19 cellular contexts compared by ENCODE assay signal in the genomic region with DNA sequence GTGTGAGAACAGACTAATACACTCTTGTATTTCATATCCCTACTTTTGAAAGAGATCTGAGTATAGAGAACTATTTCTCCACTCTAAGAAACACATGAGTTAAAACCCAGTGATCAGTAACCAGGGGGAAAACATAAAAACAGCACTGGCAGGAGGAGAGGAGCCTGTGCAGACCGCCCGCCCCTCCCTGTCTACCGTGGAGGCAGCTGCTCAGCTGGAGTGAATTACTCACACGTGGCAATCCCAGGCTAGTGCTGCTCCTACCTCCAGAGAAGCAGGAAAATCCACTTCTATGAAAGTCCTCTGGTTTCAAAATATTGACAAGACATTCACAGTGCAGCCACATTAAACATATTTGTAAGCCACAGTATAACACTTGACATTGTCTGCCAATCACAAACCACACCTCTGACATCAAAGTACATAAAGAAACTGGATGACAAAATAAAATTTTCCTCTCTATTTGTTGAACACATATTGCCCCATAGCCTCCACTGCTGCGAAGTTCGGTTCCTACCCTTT. TPM values are rescaled to one million over a fixed set of nuclear protein-coding genes. Genes with fewer than 3 reads are reported as not detected.
A peak's percentile ranks its signal among the peaks of the same experiment; 100 is the strongest.
DNase-seq lines count a peak whose midpoint lies in the region; ATAC-seq lines count a peak whose summit lies in the region.
"Had no signal": no experiment of that assay in that cellular context is flagged by ENCODE, and none has a peak within 500 bp of the region (broad histone marks: within the 10 kb centered on the region; RNA-seq: fewer than 3 reads in every experiment).

No MANE protein-coding gene starts in this region.

- H3K27me3 ChIP-seq in SJCRH30 = no peaks in the 10 kb centered on the region
- H3K27me3 ChIP-seq: gastrocnemius medialis, suprapubic skin had no signal

- H3K4me1 ChIP-seq in SJCRH30 = no peaks in the 10 kb centered on the region
- H3K4me1 ChIP-seq: gastrocnemius medialis, suprapubic skin had no signal

- H3K36me3 ChIP-seq in SJCRH30 = no peaks in the 10 kb centered on the region
- H3K36me3 ChIP-seq: gastrocnemius medialis, suprapubic skin had no signal

- peak; percentile 20 for ATAC-seq in esophagus mucosa
- no peak for ATAC-seq in GM21619 (IDR thresholded peaks at IDR 0.05; ENCODE audit: unreplicated experiment)
- no peak for ATAC-seq in HG02840 (IDR thresholded peaks at IDR 0.05; ENCODE audit: low FRiP score, unreplicated experiment)
- ATAC-seq: effector memory CD8-positive, alpha-beta T cell; gastrocnemius medialis; Panc1; right cardiac atrium had no signal

- no peak overlapping the region for H3K27ac ChIP-seq in SJCRH30
- H3K27ac ChIP-seq: gastrocnemius medialis, suprapubic skin had no signal

- DNase-seq in SIG-M5 treated with dmso at 0.1 percent for 504 hours (lab: John Stamatoyannopoulos, UW; ENCODE audit: unreplicated experiment) (peak; percentile 17), SIG-M5 (lab: John Stamatoyannopoulos, UW) (no peak), NCI-H748 treated with DMSO at 0.1 percent for 48 hours (lab: John Stamatoyannopoulos, UW) (peak; percentile 98), SJCRH30 (no peak)
- DNase-seq in activated effector memory CD4-positive, alpha-beta T cell treated with Interleukin-2 at 50 U/mL for 16 hours = no peak
- DNase-seq: activated CD4-positive, CD25-positive, alpha-beta regulatory T cell; activated naive CD4-positive, alpha-beta T cell treated with Interleukin-2 at 50 U/mL for 16 hours; CD4-positive, alpha-beta T cell; effector memory CD8-positive, alpha-beta T cell; gastrocnemius medialis; NCI-H446 treated with DMSO at 0.1 percent for 48 hours; right cardiac atrium had no signal

- H3K9me3 ChIP-seq in SJCRH30 (replicated peaks) = no peaks in the 10 kb centered on the region
- H3K9me3 ChIP-seq: gastrocnemius medialis, suprapubic skin had no signal

- H3K4me3 ChIP-seq in SJCRH30 = no peak overlapping the region
- H3K4me3 ChIP-seq: gastrocnemius medialis, suprapubic skin had no signal

RNA-seq across cellular contexts. Expression of a gene that starts 16.7 kb away (rescaled TPM):
- total RNA-seq in esophagus mucosa = not detected
- 0.23 and 0.26 TPM in 2 replicates for total RNA-seq in SJCRH30 (2014; rRNA removed; shearing (Covaris generic))
- total RNA-seq: CD4-positive, alpha-beta T cell; gastrocnemius medialis; mesenteric fat pad; right cardiac atrium; T-helper 1 cell treated with Interleukin-12 subunit alpha and Interleukin-12 subunit beta and Interleukin-4 antibody, amounts not matched to agents 30 ng/mL and 1 ng/mL, for 36 hours had no signal

Comparison
In these comparisons a context has a peak if more than half of its experiments do, and no peak if none do; other contexts are left out.
1. DNase-seq: peak in SIG-M5 treated with dmso at 0.1 percent for 504 hours (single experiment) and NCI-H748 treated with DMSO at 0.1 percent for 48 hours (single experiment); none in SIG-M5 (single experiment), activated effector memory CD4-positive, alpha-beta T cell treated with Interleukin-2 at 50 U/mL for 16 hours (single experiment) and SJCRH30 (0 of 2).